26 cellular contexts compared by ENCODE assay signal in the genomic region with DNA sequence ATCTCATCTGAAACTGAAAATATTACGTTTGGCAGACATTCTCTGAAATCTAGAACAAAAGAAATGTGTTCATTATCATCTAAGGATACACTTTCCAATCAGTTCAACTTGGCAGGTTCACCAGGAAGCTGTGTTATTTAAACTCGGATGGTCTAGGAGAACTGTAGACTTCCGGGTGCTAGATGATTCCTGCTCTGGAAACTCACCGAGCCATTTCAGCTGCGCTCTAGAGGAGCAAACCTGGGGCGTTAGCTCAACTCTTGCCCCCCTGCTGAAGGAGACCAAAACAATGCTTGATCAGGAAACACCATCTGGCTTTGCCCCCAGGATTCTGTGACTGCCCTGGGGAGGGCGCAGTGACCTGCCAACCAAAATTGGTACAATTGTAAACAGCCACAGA. TPM values are rescaled to one million over a fixed set of nuclear protein-coding genes. Genes with fewer than 3 reads are reported as not detected.
DNase-seq lines count a peak whose midpoint lies in the region; ATAC-seq lines count a peak whose summit lies in the region.
"Had no signal": no experiment of that assay in that cellular context is flagged by ENCODE, and none has a peak within 500 bp of the region (broad histone marks: within the 10 kb centered on the region; RNA-seq: fewer than 3 reads in every experiment).

No MANE protein-coding gene starts in this region.

- peaks cover 5% of the 10 kb centered on the region for H3K4me1 ChIP-seq in right cardiac atrium (ENCODE audit: control insufficient read depth, insufficient read depth, low read length)
- peaks cover 17 to 38% of the 10 kb centered on the region in 2 donors for H3K4me1 ChIP-seq in mucosa of rectum (ENCODE audit: control insufficient read depth in 2 of 2, insufficient read depth in 2 of 2, low read length in 2 of 2)
- no peaks in the 10 kb centered on the region for H3K4me1 ChIP-seq in mesendoderm (ENCODE audit: control insufficient read depth, low read depth, low read length)

- H3K27ac ChIP-seq in right cardiac atrium (ENCODE audit: low read length) (no peak overlapping the region), mucosa of rectum (ENCODE audit: low read depth in 2 of 2, low read length in 2 of 2) (peak overlapping the region; percentile 76 to 87), mesendoderm (ENCODE audit: low read depth, low read length) (no peak overlapping the region)
- H3K27ac ChIP-seq: gastroesophageal sphincter had no signal

- H3K4me3 ChIP-seq in right cardiac atrium (ENCODE audit: low read length): no peak overlapping the region
- no peak overlapping the region for H3K4me3 ChIP-seq in mucosa of rectum (ENCODE audit: low read length in 2 of 2)
- H3K4me3 ChIP-seq in mesendoderm (ENCODE audit: low read length): no peak overlapping the region
- H3K4me3 ChIP-seq: gastroesophageal sphincter, K562 had no signal

- DNase-seq in right cardiac atrium (no peak), cardiac septum (ENCODE audit: low spot score) (no peak), cerebellar cortex (ENCODE audit: low spot score) (peak; percentile 12), sciatic nerve (ENCODE audit: low spot score) (no peak), NCI-H187 (lab: John Stamatoyannopoulos, UW) (no peak), NCI-H1417 (lab: John Stamatoyannopoulos, UW) (no peak), mesendoderm (no peak)
- DNase-seq: activated CD4-positive, alpha-beta T cell treated with anti-CD3 and anti-CD28 coated beads, Interleukin-2, amount 50 U/mL, for 4 hours; activated gamma-delta T cell treated with Interleukin-2 at 50 U/mL for 16 hours; activated T-cell treated with anti-CD3 and anti-CD28 coated beads for 4 hours; caudate nucleus; CD4-positive, alpha-beta memory T cell; effector CD4-positive, alpha-beta T cell; left cardiac atrium; NCI-H526 treated with DMSO at 0.1 percent for 48 hours; stimulated activated naive CD8-positive, alpha-beta T cell treated with anti-CD3 and anti-CD28 coated beads, Interleukin-15, amount 100 ng/mL, for 72 hours; T-helper 1 cell had no signal

- WGBS in right cardiac atrium: 48% methylated on average over 7 of the region's 7 CpGs
- no CpG with 5 or more reads among the region's 7 CpGs for WGBS in mesendoderm (ENCODE audit: extremely low coverage, insufficient coverage, low lambda C conversion rate)

- H3K9me3 ChIP-seq in right cardiac atrium (ENCODE audit: control insufficient read depth, low read length) (no peaks in the 10 kb centered on the region), mucosa of rectum (ENCODE audit: control insufficient read depth in 2 of 2, low read length in 2 of 2) (no peaks in the 10 kb centered on the region)
- H3K9me3 ChIP-seq: gastroesophageal sphincter had no signal

- no peak overlapping the region for H2BK5ac ChIP-seq in mesendoderm (ENCODE audit: low read length)

- H3K18ac ChIP-seq in mesendoderm (ENCODE audit: low read length): no peak overlapping the region

- no peak overlapping the region for H3K4me2 ChIP-seq in mesendoderm (ENCODE audit: low read length)

- intact Hi-C loops in right cardiac atrium (cut with DNase I): loop anchor here in 3 of 4 donors (2.0 to 10.0 kb wide), 3 partner anchors 62 to 235 kb away; no protein-coding TSS in a partner anchor
- intact Hi-C loops in cardiac septum (cut with DNase I): loop anchor here (5.0 to 10.0 kb wide), 3 partner anchors 162 to 383 kb away; no protein-coding TSS in a partner anchor
- intact Hi-C loops in sciatic nerve (cut with DNase I): loop anchor here (5.0 kb wide), 1 partner anchor 62 kb away; no protein-coding TSS in a partner anchor

- H3K27me3 ChIP-seq in right cardiac atrium (ENCODE audit: control insufficient read depth, insufficient read depth) (no peaks in the 10 kb centered on the region), mucosa of rectum (ENCODE audit: control insufficient read depth in 2 of 2, insufficient read depth in 2 of 2, low read length in 2 of 2) (no peaks in the 10 kb centered on the region), mesendoderm (ENCODE audit: insufficient read depth, low read length, poor library complexity) (no peaks in the 10 kb centered on the region)

- H3K36me3 ChIP-seq in mucosa of rectum (ENCODE audit: control insufficient read depth in 2 of 2, insufficient read depth in 2 of 2, low read length in 2 of 2) (peaks cover 2 to 17% of the 10 kb centered on the region in 2 donors), mesendoderm (ENCODE audit: control insufficient read depth, insufficient read depth, low read length) (no peaks in the 10 kb centered on the region)
- H3K36me3 ChIP-seq: gastroesophageal sphincter had no signal

- no peak overlapping the region for H3K23ac ChIP-seq in mesendoderm (ENCODE audit: low read length)

- no peak overlapping the region for H3K4ac ChIP-seq in mesendoderm (ENCODE audit: low read depth, low read length)

- H3K79me1 ChIP-seq in mesendoderm (ENCODE audit: low read length): no peaks in the 10 kb centered on the region

- H3K79me2 ChIP-seq in mesendoderm (ENCODE audit: control insufficient read depth, insufficient read depth, low read length): no peaks in the 10 kb centered on the region

- no peak overlapping the region for H4K5ac ChIP-seq in mesendoderm (ENCODE audit: low read length)

- peak overlapping the region in 1 of 2 donors; percentile 49 for H3K9ac ChIP-seq in mucosa of rectum (ENCODE audit: low read depth in 1 of 2, low read length in 2 of 2)
- H3K9ac ChIP-seq in mesendoderm (ENCODE audit: low read length): no peak overlapping the region

- no peak overlapping the region for H2AK5ac ChIP-seq in mesendoderm (ENCODE audit: low read length)

- ATAC-seq in right cardiac atrium (peak; percentile 32 to 66), sciatic nerve (no peak)
- ATAC-seq: esophagus mucosa; gastroesophageal sphincter; K562; left cardiac atrium; stimulated activated naive CD8-positive, alpha-beta T cell treated with anti-CD3 and anti-CD28 coated beads, Interleukin-15, amount 100 ng/mL, for 72 hours had no signal

- no peak overlapping the region for H3K56ac ChIP-seq in mesendoderm (ENCODE audit: low read length)

- no peak overlapping the region for H2BK120ac ChIP-seq in mesendoderm (ENCODE audit: low read depth, low read length)

- no peak overlapping the region for H2BK15ac ChIP-seq in mesendoderm (replicated peaks; ENCODE audit: low read depth)

- no peak overlapping the region for H4K8ac ChIP-seq in mesendoderm (ENCODE audit: low read depth, low read length)

RNA-seq across cellular contexts. Expression of a gene that starts 22.9 kb away (rescaled TPM):
- total RNA-seq in right cardiac atrium (100 to 1,000 TPM in 3 of 4 donors, 10 to 100 TPM in 1; 57.8 to 189 (median 143) TPM), cardiac septum (15.7 TPM), sciatic nerve (25.5 TPM)
- 138 TPM for polyA plus RNA-seq in right cardiac atrium
- polyA plus RNA-seq in mesendoderm (2013, experiment 1 of 2): 7.8 TPM
- polyA plus RNA-seq in mesendoderm (2013, experiment 2 of 2): 8.0 TPM
- total RNA-seq: CD4-positive, alpha-beta memory T cell; OCI-LY7; skeletal muscle tissue had no signal
- polyA plus RNA-seq: CD4-positive, alpha-beta memory T cell; K562 had no signal

RNA-seq across cellular contexts. Expression of a gene that starts 56.5 kb away (rescaled TPM):
- total RNA-seq in right cardiac atrium (not detected), cardiac septum (not detected), sciatic nerve (not detected)
- polyA plus RNA-seq in right cardiac atrium: not detected
- polyA plus RNA-seq in mesendoderm (2013, experiment 1 of 2): not detected
- not detected for polyA plus RNA-seq in mesendoderm (2013, experiment 2 of 2)
- total RNA-seq: CD4-positive, alpha-beta memory T cell; Daoy; esophagus mucosa; gastroesophageal sphincter; K562; left cardiac atrium; OCI-LY7; osteocyte; skeletal muscle tissue had no signal
- polyA plus RNA-seq: AG04450; CD4-positive, alpha-beta memory T cell; K562 had no signal

Comparison
In these comparisons a context has a peak if more than half of its experiments do, and no peak if none do; other contexts are left out.
1. H3K27ac ChIP-seq: peak in mucosa of rectum (2 of 2); none in right cardiac atrium (single experiment) and mesendoderm (single experiment).